In the genomic region with DNA sequence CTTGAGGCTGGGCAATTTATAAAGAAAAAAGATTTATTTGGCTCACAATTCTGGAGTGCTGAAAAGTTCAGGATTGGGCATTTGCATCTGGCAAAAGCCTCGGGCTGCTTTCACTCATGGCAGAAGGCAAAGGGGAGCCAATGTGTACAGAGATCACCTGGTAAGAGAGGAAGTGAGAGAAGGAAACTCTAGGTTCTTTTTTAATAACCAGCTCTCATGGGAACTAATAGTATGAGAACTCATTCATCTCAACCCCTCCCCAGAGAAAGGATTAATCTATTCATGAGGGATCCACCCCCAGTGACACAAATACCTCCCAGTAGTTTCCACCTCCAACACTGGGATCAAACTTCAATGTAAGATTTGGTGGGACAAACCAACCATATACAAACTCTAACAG, we compare ENCODE assay signal across 1 cellular context.
TF ChIP-seq lines count a peak whose summit lies in the region.

No MANE protein-coding gene starts in this region.

TF ChIP-seq in GM12878, 131 proteins besides CTCF, POLR2A, EP300 and RAD21 (continued from another document and continues in another):
- TF ChIP-seq, protein P1, sequence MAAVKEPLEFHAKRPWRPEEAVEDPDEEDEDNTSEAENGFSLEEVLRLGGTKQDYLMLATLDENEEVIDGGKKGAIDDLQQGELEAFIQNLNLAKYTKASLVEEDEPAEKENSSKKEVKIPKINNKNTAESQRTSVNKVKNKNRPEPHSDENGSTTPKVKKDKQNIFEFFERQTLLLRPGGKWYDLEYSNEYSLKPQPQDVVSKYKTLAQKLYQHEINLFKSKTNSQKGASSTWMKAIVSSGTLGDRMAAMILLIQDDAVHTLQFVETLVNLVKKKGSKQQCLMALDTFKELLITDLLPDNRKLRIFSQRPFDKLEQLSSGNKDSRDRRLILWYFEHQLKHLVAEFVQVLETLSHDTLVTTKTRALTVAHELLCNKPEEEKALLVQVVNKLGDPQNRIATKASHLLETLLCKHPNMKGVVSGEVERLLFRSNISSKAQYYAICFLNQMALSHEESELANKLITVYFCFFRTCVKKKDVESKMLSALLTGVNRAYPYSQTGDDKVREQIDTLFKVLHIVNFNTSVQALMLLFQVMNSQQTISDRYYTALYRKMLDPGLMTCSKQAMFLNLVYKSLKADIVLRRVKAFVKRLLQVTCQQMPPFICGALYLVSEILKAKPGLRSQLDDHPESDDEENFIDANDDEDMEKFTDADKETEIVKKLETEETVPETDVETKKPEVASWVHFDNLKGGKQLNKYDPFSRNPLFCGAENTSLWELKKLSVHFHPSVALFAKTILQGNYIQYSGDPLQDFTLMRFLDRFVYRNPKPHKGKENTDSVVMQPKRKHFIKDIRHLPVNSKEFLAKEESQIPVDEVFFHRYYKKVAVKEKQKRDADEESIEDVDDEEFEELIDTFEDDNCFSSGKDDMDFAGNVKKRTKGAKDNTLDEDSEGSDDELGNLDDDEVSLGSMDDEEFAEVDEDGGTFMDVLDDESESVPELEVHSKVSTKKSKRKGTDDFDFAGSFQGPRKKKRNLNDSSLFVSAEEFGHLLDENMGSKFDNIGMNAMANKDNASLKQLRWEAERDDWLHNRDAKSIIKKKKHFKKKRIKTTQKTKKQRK (IDR thresholded peaks at IDR 0.05; ENCODE audit: low read depth, low read length): no peak
- TF ChIP-seq ETV6 (conservative IDR thresholded peaks at IDR 0.05 in 1 of 2, IDR thresholded peaks at IDR 0.05 in 1 of 2; ENCODE audit: borderline replicate concordance in 1 of 2, low read depth in 1 of 2): peak in 1 of 2 experiments; percentile 73; a peak in 2 of 4 replicates
- peak; percentile 81 for TF ChIP-seq NFIC (IDR thresholded peaks at IDR 0.05; ENCODE audit: low read depth, low read length)
- TF ChIP-seq, protein P2, sequence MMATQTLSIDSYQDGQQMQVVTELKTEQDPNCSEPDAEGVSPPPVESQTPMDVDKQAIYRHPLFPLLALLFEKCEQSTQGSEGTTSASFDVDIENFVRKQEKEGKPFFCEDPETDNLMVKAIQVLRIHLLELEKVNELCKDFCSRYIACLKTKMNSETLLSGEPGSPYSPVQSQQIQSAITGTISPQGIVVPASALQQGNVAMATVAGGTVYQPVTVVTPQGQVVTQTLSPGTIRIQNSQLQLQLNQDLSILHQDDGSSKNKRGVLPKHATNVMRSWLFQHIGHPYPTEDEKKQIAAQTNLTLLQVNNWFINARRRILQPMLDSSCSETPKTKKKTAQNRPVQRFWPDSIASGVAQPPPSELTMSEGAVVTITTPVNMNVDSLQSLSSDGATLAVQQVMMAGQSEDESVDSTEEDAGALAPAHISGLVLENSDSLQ (IDR thresholded peaks at IDR 0.05): peak; percentile 32
- no peak for TF ChIP-seq TARDBP (IDR thresholded peaks at IDR 0.05; ENCODE audit: borderline replicate concordance)
- TF ChIP-seq, protein P3, sequence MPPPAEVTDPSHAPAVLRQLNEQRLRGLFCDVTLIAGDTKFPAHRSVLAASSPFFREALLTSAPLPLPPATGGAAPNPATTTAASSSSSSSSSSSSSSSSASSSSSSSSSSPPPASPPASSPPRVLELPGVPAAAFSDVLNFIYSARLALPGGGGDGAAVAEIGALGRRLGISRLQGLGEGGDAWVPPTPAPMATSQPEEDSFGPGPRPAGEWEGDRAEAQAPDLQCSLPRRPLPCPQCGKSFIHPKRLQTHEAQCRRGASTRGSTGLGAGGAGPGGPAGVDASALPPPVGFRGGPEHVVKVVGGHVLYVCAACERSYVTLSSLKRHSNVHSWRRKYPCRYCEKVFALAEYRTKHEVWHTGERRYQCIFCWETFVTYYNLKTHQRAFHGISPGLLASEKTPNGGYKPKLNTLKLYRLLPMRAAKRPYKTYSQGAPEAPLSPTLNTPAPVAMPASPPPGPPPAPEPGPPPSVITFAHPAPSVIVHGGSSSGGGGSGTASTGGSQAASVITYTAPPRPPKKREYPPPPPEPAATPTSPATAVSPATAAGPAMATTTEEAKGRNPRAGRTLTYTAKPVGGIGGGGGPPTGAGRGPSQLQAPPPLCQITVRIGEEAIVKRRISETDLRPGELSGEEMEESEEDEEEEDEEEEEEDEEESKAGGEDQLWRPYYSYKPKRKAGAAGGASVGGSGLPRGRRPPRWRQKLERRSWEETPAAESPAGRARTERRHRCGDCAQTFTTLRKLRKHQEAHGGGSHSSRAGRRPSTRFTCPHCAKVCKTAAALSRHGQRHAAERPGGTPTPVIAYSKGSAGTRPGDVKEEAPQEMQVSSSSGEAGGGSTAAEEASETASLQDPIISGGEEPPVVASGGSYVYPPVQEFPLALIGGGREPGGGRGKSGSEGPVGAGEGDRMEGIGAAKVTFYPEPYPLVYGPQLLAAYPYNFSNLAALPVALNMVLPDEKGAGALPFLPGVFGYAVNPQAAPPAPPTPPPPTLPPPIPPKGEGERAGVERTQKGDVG (CRISPR knock-in tag; IDR thresholded peaks at IDR 0.05): no peak
- TF ChIP-seq, protein P4, sequence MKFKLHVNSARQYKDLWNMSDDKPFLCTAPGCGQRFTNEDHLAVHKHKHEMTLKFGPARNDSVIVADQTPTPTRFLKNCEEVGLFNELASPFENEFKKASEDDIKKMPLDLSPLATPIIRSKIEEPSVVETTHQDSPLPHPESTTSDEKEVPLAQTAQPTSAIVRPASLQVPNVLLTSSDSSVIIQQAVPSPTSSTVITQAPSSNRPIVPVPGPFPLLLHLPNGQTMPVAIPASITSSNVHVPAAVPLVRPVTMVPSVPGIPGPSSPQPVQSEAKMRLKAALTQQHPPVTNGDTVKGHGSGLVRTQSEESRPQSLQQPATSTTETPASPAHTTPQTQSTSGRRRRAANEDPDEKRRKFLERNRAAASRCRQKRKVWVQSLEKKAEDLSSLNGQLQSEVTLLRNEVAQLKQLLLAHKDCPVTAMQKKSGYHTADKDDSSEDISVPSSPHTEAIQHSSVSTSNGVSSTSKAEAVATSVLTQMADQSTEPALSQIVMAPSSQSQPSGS (IDR thresholded peaks at IDR 0.05; ENCODE audit: low read length): peak; percentile 89
- peak; percentile 78 for TF ChIP-seq EED (IDR thresholded peaks at IDR 0.05; ENCODE audit: low read depth)
- no peak; the same call in 1 of the 2 replicates for TF ChIP-seq BACH1 (IDR thresholded peaks at IDR 0.05; ENCODE audit: borderline replicate concordance)
- TF ChIP-seq SP1 (IDR thresholded peaks at IDR 0.05; ENCODE audit: low read depth, low read length): no peak
- TF ChIP-seq NBN (IDR thresholded peaks at IDR 0.05): no peak
- no peak for TF ChIP-seq PAX5 (IDR thresholded peaks at IDR 0.05; ENCODE audit: borderline replicate concordance, low read depth, low read length)
- TF ChIP-seq, protein P5, sequence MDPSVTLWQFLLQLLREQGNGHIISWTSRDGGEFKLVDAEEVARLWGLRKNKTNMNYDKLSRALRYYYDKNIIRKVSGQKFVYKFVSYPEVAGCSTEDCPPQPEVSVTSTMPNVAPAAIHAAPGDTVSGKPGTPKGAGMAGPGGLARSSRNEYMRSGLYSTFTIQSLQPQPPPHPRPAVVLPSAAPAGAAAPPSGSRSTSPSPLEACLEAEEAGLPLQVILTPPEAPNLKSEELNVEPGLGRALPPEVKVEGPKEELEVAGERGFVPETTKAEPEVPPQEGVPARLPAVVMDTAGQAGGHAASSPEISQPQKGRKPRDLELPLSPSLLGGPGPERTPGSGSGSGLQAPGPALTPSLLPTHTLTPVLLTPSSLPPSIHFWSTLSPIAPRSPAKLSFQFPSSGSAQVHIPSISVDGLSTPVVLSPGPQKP (IDR thresholded peaks at IDR 0.05; ENCODE audit: low read depth, low read length): 0 out of 2 replicates have a peak, but pooled peaks have one; percentile 30
- peak; percentile 54; the same call in 1 of the 2 replicates for TF ChIP-seq IRF4 (IDR thresholded peaks at IDR 0.05; ENCODE audit: low read depth, low read length)
- TF ChIP-seq TCF7 (IDR thresholded peaks at IDR 0.05; ENCODE audit: borderline replicate concordance): no peak
- TF ChIP-seq, protein P6, sequence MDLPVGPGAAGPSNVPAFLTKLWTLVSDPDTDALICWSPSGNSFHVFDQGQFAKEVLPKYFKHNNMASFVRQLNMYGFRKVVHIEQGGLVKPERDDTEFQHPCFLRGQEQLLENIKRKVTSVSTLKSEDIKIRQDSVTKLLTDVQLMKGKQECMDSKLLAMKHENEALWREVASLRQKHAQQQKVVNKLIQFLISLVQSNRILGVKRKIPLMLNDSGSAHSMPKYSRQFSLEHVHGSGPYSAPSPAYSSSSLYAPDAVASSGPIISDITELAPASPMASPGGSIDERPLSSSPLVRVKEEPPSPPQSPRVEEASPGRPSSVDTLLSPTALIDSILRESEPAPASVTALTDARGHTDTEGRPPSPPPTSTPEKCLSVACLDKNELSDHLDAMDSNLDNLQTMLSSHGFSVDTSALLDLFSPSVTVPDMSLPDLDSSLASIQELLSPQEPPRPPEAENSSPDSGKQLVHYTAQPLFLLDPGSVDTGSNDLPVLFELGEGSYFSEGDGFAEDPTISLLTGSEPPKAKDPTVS (IDR thresholded peaks at IDR 0.05; ENCODE audit: low read depth, low read length): no peak
- TF ChIP-seq RB1 (IDR thresholded peaks at IDR 0.05; ENCODE audit: borderline replicate concordance): 0 out of 2 replicates have a peak, but pooled peaks have one; percentile 29
- no peak for TF ChIP-seq NFXL1 (IDR thresholded peaks at IDR 0.05; ENCODE audit: borderline replicate concordance)
- TF ChIP-seq, protein P7, sequence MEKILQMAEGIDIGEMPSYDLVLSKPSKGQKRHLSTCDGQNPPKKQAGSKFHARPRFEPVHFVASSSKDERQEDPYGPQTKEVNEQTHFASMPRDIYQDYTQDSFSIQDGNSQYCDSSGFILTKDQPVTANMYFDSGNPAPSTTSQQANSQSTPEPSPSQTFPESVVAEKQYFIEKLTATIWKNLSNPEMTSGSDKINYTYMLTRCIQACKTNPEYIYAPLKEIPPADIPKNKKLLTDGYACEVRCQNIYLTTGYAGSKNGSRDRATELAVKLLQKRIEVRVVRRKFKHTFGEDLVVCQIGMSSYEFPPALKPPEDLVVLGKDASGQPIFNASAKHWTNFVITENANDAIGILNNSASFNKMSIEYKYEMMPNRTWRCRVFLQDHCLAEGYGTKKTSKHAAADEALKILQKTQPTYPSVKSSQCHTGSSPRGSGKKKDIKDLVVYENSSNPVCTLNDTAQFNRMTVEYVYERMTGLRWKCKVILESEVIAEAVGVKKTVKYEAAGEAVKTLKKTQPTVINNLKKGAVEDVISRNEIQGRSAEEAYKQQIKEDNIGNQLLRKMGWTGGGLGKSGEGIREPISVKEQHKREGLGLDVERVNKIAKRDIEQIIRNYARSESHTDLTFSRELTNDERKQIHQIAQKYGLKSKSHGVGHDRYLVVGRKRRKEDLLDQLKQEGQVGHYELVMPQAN (conservative IDR thresholded peaks at IDR 0.05): peak; percentile 43; the same call in 1 of the 2 replicates
- TF ChIP-seq IKZF2 (IDR thresholded peaks at IDR 0.05): peak; percentile 76 to 81
- TF ChIP-seq CBX3 (IDR thresholded peaks at IDR 0.05; ENCODE audit: borderline replicate concordance, low read depth): no peak
- TF ChIP-seq MEF2A (IDR thresholded peaks at IDR 0.05; ENCODE audit: insufficient read depth, low read depth, low read length): 0 out of 2 replicates have a peak, but pooled peaks have one; percentile 17
- TF ChIP-seq MYC (IDR thresholded peaks at IDR 0.05; ENCODE audit: insufficient read depth, insufficient read length, insufficient replicate concordance, low read length, severe bottlenecking): no peak
- TF ChIP-seq POLR2AphosphoS5 (IDR thresholded peaks at IDR 0.05; ENCODE audit: low read length): no peak
- TF ChIP-seq PML (IDR thresholded peaks at IDR 0.05; ENCODE audit: low read length): peak; percentile 43; the same call in 1 of the 2 replicates
- TF ChIP-seq TBL1XR1 (IDR thresholded peaks at IDR 0.05; ENCODE audit: low read depth, low read length): no peak; the same call in 1 of the 2 replicates
- no peak for TF ChIP-seq POU2F2 (IDR thresholded peaks at IDR 0.05; ENCODE audit: borderline replicate concordance, low read depth, low read length)
- TF ChIP-seq, protein P8, sequence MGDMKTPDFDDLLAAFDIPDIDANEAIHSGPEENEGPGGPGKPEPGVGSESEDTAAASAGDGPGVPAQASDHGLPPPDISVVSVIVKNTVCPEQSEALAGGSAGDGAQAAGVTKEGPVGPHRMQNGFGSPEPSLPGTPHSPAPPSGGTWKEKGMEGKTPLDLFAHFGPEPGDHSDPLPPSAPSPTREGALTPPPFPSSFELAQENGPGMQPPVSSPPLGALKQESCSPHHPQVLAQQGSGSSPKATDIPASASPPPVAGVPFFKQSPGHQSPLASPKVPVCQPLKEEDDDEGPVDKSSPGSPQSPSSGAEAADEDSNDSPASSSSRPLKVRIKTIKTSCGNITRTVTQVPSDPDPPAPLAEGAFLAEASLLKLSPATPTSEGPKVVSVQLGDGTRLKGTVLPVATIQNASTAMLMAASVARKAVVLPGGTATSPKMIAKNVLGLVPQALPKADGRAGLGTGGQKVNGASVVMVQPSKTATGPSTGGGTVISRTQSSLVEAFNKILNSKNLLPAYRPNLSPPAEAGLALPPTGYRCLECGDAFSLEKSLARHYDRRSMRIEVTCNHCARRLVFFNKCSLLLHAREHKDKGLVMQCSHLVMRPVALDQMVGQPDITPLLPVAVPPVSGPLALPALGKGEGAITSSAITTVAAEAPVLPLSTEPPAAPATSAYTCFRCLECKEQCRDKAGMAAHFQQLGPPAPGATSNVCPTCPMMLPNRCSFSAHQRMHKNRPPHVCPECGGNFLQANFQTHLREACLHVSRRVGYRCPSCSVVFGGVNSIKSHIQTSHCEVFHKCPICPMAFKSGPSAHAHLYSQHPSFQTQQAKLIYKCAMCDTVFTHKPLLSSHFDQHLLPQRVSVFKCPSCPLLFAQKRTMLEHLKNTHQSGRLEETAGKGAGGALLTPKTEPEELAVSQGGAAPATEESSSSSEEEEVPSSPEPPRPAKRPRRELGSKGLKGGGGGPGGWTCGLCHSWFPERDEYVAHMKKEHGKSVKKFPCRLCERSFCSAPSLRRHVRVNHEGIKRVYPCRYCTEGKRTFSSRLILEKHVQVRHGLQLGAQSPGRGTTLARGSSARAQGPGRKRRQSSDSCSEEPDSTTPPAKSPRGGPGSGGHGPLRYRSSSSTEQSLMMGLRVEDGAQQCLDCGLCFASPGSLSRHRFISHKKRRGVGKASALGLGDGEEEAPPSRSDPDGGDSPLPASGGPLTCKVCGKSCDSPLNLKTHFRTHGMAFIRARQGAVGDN (IDR thresholded peaks at IDR 0.05): peak; percentile 93; the same call in 1 of the 2 replicates
- no peak; the same call in 1 of the 2 replicates for TF ChIP-seq MXI1 (IDR thresholded peaks at IDR 0.05; ENCODE audit: low read depth, low read length)
- TF ChIP-seq ZNF622 (IDR thresholded peaks at IDR 0.05): no peak
- TF ChIP-seq, protein P9, sequence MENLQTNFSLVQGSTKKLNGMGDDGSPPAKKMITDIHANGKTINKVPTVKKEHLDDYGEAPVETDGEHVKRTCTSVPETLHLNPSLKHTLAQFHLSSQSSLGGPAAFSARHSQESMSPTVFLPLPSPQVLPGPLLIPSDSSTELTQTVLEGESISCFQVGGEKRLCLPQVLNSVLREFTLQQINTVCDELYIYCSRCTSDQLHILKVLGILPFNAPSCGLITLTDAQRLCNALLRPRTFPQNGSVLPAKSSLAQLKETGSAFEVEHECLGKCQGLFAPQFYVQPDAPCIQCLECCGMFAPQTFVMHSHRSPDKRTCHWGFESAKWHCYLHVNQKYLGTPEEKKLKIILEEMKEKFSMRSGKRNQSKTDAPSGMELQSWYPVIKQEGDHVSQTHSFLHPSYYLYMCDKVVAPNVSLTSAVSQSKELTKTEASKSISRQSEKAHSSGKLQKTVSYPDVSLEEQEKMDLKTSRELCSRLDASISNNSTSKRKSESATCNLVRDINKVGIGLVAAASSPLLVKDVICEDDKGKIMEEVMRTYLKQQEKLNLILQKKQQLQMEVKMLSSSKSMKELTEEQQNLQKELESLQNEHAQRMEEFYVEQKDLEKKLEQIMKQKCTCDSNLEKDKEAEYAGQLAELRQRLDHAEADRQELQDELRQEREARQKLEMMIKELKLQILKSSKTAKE (IDR thresholded peaks at IDR 0.05; ENCODE audit: low read depth, poor library complexity, severe bottlenecking): no peak
- TF ChIP-seq STAT3 (IDR thresholded peaks at IDR 0.05; ENCODE audit: low read depth, low read length): no peak
- TF ChIP-seq BCL11A (IDR thresholded peaks at IDR 0.05; ENCODE audit: low read depth, low read length): 0 out of 2 replicates have a peak, but pooled peaks have one; percentile 27
- TF ChIP-seq JUNB (IDR thresholded peaks at IDR 0.05): peak; percentile 39; the same call in 1 of the 2 replicates
- TF ChIP-seq TCF3 (IDR thresholded peaks at IDR 0.05; ENCODE audit: borderline replicate concordance, insufficient read depth, low read depth, low read length): no peak
